In the genomic region with DNA sequence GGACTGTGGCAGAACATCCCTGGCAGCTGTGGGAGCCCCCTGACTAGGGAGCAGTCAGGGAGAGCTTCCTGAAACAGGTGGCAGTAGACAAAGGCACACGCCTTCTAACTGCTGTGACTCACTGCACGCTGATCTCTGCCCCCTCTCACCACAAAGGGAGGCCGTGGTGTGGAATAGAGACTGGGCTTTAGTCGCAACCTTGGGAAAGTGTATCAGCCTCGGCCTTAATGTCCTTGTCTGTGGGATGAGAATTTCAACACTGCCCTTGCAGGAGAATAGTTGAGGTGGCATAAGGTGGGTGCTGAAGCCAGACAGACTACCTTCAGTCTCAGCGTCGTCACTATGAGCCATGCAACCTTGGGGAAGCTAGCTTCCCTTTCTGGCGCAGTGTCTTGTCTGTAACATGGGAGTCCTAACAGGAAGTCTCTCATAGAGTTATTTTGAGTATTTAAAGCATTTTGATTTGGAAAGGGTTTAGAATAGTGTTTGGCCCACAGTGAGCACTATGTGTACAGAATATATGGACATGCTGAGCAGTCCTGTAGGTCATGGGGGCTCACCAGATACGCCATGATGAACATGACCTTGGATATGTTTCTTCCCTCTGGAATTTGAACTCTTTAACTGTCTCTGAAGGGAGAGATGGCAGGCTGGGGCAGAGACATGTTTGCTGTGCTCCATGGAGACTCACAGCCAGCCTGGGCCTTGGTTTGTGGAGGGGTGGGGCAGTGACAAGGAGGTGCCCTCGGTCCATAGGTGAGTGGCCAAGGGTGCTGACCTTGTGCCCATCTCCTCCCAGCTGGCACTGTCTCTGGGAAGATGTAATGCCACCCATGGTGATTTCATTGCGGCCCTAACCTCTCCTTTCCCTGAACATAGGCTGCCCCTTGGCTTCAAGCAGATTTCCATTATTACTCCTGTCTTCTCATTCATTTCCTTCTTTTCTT, we compare ENCODE assay signal across 15 cellular contexts. TPM values are rescaled to one million over a fixed set of nuclear protein-coding genes. Genes with fewer than 3 reads are reported as not detected.
DNase-seq lines count a peak whose midpoint lies in the region; FAIRE-seq and TF ChIP-seq lines count a peak whose summit lies in the region.
"Had no signal": no experiment of that assay in that cellular context is flagged by ENCODE, and none has a peak within 500 bp of the region (broad histone marks: within the 10 kb centered on the region; RNA-seq: fewer than 3 reads in every experiment).

No MANE protein-coding gene starts in this region.

- no peaks in the 10 kb centered on the region for H3K9me1 ChIP-seq in endothelial cell of umbilical vein (replicated peaks; ENCODE audit: control insufficient read depth, extremely low read depth, insufficient read depth, low read length)

- H3K9me3 Mint-ChIP-seq in HFFc6 (no peaks in the 10 kb centered on the region), immature natural killer cell (peaks cover 0 to 2% (median 0%) of the 10 kb centered on the region in 6 donors)
- H3K9me3 Mint-ChIP-seq: activated naive CD4-positive, alpha-beta T cell treated with anti-CD3 and anti-CD28 coated beads, Interleukin-2, amount 50 U/mL, for 24 hours had no signal

- CTCF ChIA-PET in endothelial cell of umbilical vein (lab: Charles Lee): no interaction called here

- no TSS peak for BruUV-seq in endothelial cell of umbilical vein (replicated peaks; lab: Mats Ljungman, UMichigan)

- WGBS in small intestine, 3 donors: 34 to 57% (median 42%) methylated on average over 11 of the region's 11 CpGs
- 84% methylated on average over 11 of the region's 11 CpGs for WGBS in prostate gland

- H3K36me3 ChIP-seq in endothelial cell of umbilical vein (ENCODE audit: control insufficient read depth in 2 of 2, extremely low read depth in 1 of 2, insufficient read depth in 2 of 2, low read length in 2 of 2) (no peaks in the 10 kb centered on the region), small intestine (ENCODE audit: control insufficient read depth in 2 of 2, insufficient read depth in 2 of 2, low read length in 2 of 2) (no peaks in the 10 kb centered on the region), prostate gland (no peaks in the 10 kb centered on the region)
- H3K36me3 ChIP-seq: gastroesophageal sphincter, vagina had no signal

- intact Hi-C loops in endothelial cell of umbilical vein (cut with micrococcal nuclease): no loop called here
- intact Hi-C loops in prostate gland (cut with DNase I): no loop called here

- DNase-seq in HFFc6: no peak
- peak; percentile 48 for DNase-seq in RPMI7951 (ENCODE audit: low read depth)
- DNase-seq in endothelial cell of umbilical vein (ENCODE audit: low read depth, low spot score): no peak
- peak; percentile 90 for DNase-seq in small intestine
- DNase-seq in stimulated activated CD4-positive, alpha-beta T cell treated with anti-CD3 and anti-CD28 coated beads, Interleukin-15, amount 100 ng/mL, for 24 hours: no peak
- DNase-seq in immature natural killer cell: no peak
- no peak for DNase-seq in prostate gland (ENCODE audit: low spot score)
- no peak for DNase-seq in NCI-H774 (lab: John Stamatoyannopoulos, UW)
- DNase-seq: NCI-H2029, RPMI8226 had no signal

- H3K4me3 Mint-ChIP-seq in HFFc6 (no peak overlapping the region), immature natural killer cell (no peak overlapping the region)
- H3K4me3 Mint-ChIP-seq: activated naive CD4-positive, alpha-beta T cell treated with anti-CD3 and anti-CD28 coated beads, Interleukin-2, amount 50 U/mL, for 24 hours had no signal

- no peaks in the 10 kb centered on the region for H3K9me3 ChIP-seq in endothelial cell of umbilical vein (replicated peaks; ENCODE audit: control insufficient read depth, insufficient read depth, low read length)
- H3K9me3 ChIP-seq in small intestine (ENCODE audit: control insufficient read depth, low read depth): no peaks in the 10 kb centered on the region
- no peaks in the 10 kb centered on the region for H3K9me3 ChIP-seq in prostate gland
- H3K9me3 ChIP-seq: gastroesophageal sphincter, vagina had no signal

- TF ChIP-seq POLR2A in endothelial cell of umbilical vein (IDR thresholded peaks at IDR 0.05; ENCODE audit: low read depth, low read length): no peak
- TF ChIP-seq POLR2A in prostate gland (IDR thresholded peaks at IDR 0.05): no peak

- H3K27me3 ChIP-seq in endothelial cell of umbilical vein (ENCODE audit: control insufficient read depth in 2 of 2, insufficient read depth in 2 of 2, low read length in 2 of 2): no peaks in the 10 kb centered on the region
- H3K27me3 ChIP-seq in small intestine (ENCODE audit: control insufficient read depth in 2 of 2, insufficient read depth in 2 of 2, low read length in 2 of 2): no peaks in the 10 kb centered on the region
- H3K27me3 ChIP-seq in prostate gland (replicated peaks; ENCODE audit: insufficient read depth): no peaks in the 10 kb centered on the region
- H3K27me3 ChIP-seq: gastroesophageal sphincter, vagina had no signal

- TF ChIP-seq CTCF in HFFc6 (IDR thresholded peaks at IDR 0.05) (no peak), endothelial cell of umbilical vein (IDR thresholded peaks at IDR 0.05; ENCODE audit: extremely low read depth in 1 of 2, insufficient read depth in 1 of 2, low read depth in 1 of 2, low read length in 2 of 2) (no peak), prostate gland (IDR thresholded peaks at IDR 0.05) (no peak)

- no peak overlapping the region for H2AFZ ChIP-seq in endothelial cell of umbilical vein (ENCODE audit: low read depth, low read length)

- H3K4me3 ChIP-seq in endothelial cell of umbilical vein (replicated peaks in 1 of 3; ENCODE audit: insufficient read depth in 1 of 3, low read depth in 1 of 3, low read length in 3 of 3): no peak overlapping the region
- no peak overlapping the region for H3K4me3 ChIP-seq in small intestine (ENCODE audit: low read depth in 1 of 2, low read length in 2 of 2)
- no peak overlapping the region for H3K4me3 ChIP-seq in prostate gland
- H3K4me3 ChIP-seq: gastroesophageal sphincter, lung, vagina had no signal

- H3K4me1 Mint-ChIP-seq in HFFc6 (ENCODE audit: low read depth) (peaks cover 37% of the 10 kb centered on the region), immature natural killer cell (peaks cover 14 to 16% of the 10 kb centered on the region in 2 donors)

- FAIRE-seq in endothelial cell of umbilical vein (lab: Jason Lieb, UNC): peak; percentile 28
- FAIRE-seq in small intestine (lab: Jason Lieb, UNC): no peak
- FAIRE-seq: GM12891 had no signal

- no peaks in the 10 kb centered on the region for H3K79me2 ChIP-seq in endothelial cell of umbilical vein (ENCODE audit: control insufficient read depth, insufficient read depth, low read length)

- no peak overlapping the region for H3K9ac ChIP-seq in endothelial cell of umbilical vein (replicated peaks; ENCODE audit: extremely low read depth, insufficient read depth, low read length)

- POLR2A ChIA-PET in endothelial cell of umbilical vein (lab: Charles Lee): no interaction called here

- peaks cover 2% of the 10 kb centered on the region; the same call in 1 of the 2 replicates for H3K27me3 Mint-ChIP-seq in HFFc6 (ENCODE audit: insufficient read depth)
- peaks cover 6 to 10% (median 10%) of the 10 kb centered on the region in 3 donors for H3K27me3 Mint-ChIP-seq in immature natural killer cell (ENCODE audit: low read depth in 3 of 3)

- dilution Hi-C loops in endothelial cell of umbilical vein (cut with MboI; ENCODE audit: extremely low pct_ligation_motif_present, low sequenced_read_pairs): no loop called here

- H4K20me1 ChIP-seq in endothelial cell of umbilical vein (replicated peaks; ENCODE audit: control insufficient read depth, extremely low read depth, insufficient read depth, low read length): no peaks in the 10 kb centered on the region

- no peak overlapping the region for H3K4me2 ChIP-seq in endothelial cell of umbilical vein (ENCODE audit: insufficient read depth, low read length)

- H3K4me1 ChIP-seq in endothelial cell of umbilical vein (ENCODE audit: control insufficient read depth, extremely low read depth, insufficient read depth, low read length) (peaks cover 7% of the 10 kb centered on the region), small intestine (ENCODE audit: control insufficient read depth in 2 of 2, insufficient read depth in 1 of 2, low read depth in 1 of 2, low read length in 1 of 2) (peaks cover 0 to 2% of the 10 kb centered on the region in 2 donors), prostate gland (replicated peaks) (no peaks in the 10 kb centered on the region)

- H3K27ac ChIP-seq in endothelial cell of umbilical vein (ENCODE audit: insufficient read depth, low read depth, low read length) (no peak overlapping the region), small intestine (ENCODE audit: low read depth in 1 of 2, low read length in 1 of 2) (peak overlapping the region; percentile 43 to 76), prostate gland (no peak overlapping the region)
- H3K27ac ChIP-seq: gastroesophageal sphincter, vagina had no signal

- no peaks in the 10 kb centered on the region for H3K36me3 Mint-ChIP-seq in HFFc6 (ENCODE audit: low read depth)
- no peaks in the 10 kb centered on the region for H3K36me3 Mint-ChIP-seq in immature natural killer cell
- H3K36me3 Mint-ChIP-seq: activated naive CD4-positive, alpha-beta T cell treated with anti-CD3 and anti-CD28 coated beads, Interleukin-2, amount 50 U/mL, for 24 hours had no signal

- H3K27ac Mint-ChIP-seq in HFFc6: peak overlapping the region; percentile 15; the same call in 1 of the 2 replicates
- no peak overlapping the region for H3K27ac Mint-ChIP-seq in immature natural killer cell
- H3K27ac Mint-ChIP-seq: activated naive CD4-positive, alpha-beta T cell treated with anti-CD3 and anti-CD28 coated beads, Interleukin-2, amount 50 U/mL, for 24 hours had no signal

TF ChIP-seq in endothelial cell of umbilical vein, 7 proteins besides CTCF, POLR2A, EP300 and RAD21:
- TF ChIP-seq MYC (IDR thresholded peaks at IDR 0.05; ENCODE audit: low read depth, low read length): no peak

RNA-seq across cellular contexts. Expression of a gene that starts 29.5 kb away (rescaled TPM):
- 10 to 100 TPM; 29.6 to 35.8 (median 30.7) TPM for total RNA-seq in HFFc6 (2021; fragmentation: NEBNext Ultra II Directional; extraction: Animal tissue kit (Norgen Biotek cat#: 25700))
- total RNA-seq in RPMI7951 (2014; rRNA removed; shearing (Covaris generic)): 8.8 and 9.0 TPM in 2 replicates
- total RNA-seq in endothelial cell of umbilical vein: 3.6 and 4.6 TPM in 2 replicates
- polyA plus RNA-seq in endothelial cell of umbilical vein: 8.0 and 10.2 TPM in 2 replicates
- 4.5 TPM in 2 replicates for polyA plus RNA-seq in endothelial cell of umbilical vein (2011; cell fraction: cytosol; rRNA removed)
- 5.0 and 9.0 TPM in 2 replicates for polyA plus RNA-seq in endothelial cell of umbilical vein (2011; cell fraction: nucleus; rRNA removed)
- 1.9 and 3.2 TPM in 2 replicates for polyA plus RNA-seq in endothelial cell of umbilical vein (2012)
- 12.6 and 15.2 TPM in 2 replicates for polyA minus RNA-seq in endothelial cell of umbilical vein
- polyA minus RNA-seq in endothelial cell of umbilical vein (2011; cell fraction: cytosol; rRNA and poly(A)+ RNA removed): 20.6 TPM
- polyA minus RNA-seq in endothelial cell of umbilical vein (2011; cell fraction: nucleus; rRNA and poly(A)+ RNA removed): 8.1 and 15.0 TPM in 2 replicates
- 10 to 100 TPM; 17.2 to 24.0 (median 18.3) TPM for polyA plus RNA-seq in small intestine
- polyA plus RNA-seq in immature natural killer cell: 10 to 100 TPM; 10.1 to 17.4 (median 12.3) TPM
- 10 to 100 TPM; 29.3 to 31.0 TPM for total RNA-seq in prostate gland

Comparison
In these comparisons a context has a peak if more than half of its experiments do, and no peak if none do; other contexts are left out.
1. DNase-seq: peak in RPMI7951 (single experiment) and small intestine (single experiment); none in HFFc6 (single experiment), endothelial cell of umbilical vein (single experiment), stimulated activated CD4-positive, alpha-beta T cell treated with anti-CD3 and anti-CD28 coated beads, Interleukin-15, amount 100 ng/mL, for 24 hours (single experiment), immature natural killer cell (0 of 3), prostate gland (single experiment) and NCI-H774 (single experiment).
2. H3K27ac ChIP-seq: peak in small intestine (2 of 2); none in endothelial cell of umbilical vein (single experiment) and prostate gland (0 of 2).